1 cellular context compared by ENCODE assay signal in genomic region chr7:32587431-32587948, GRCh38.
TF ChIP-seq lines count a peak whose summit lies in the region.

No MANE protein-coding gene starts in this region.

TF ChIP-seq in HepG2, 621 proteins besides CTCF, POLR2A, EP300 and RAD21 (continued from another document and continues in another):
- no peak for TF ChIP-seq ZNF275 (CRISPR knock-in tag; IDR thresholded peaks at IDR 0.05; ENCODE audit: borderline replicate concordance)
- no peak for TF ChIP-seq ZNF570 (CRISPR knock-in tag; IDR thresholded peaks at IDR 0.05; ENCODE audit: borderline replicate concordance)
- peak; percentile 47 for TF ChIP-seq FOXP4 (CRISPR knock-in tag; IDR thresholded peaks at IDR 0.05)
- TF ChIP-seq, protein P1, sequence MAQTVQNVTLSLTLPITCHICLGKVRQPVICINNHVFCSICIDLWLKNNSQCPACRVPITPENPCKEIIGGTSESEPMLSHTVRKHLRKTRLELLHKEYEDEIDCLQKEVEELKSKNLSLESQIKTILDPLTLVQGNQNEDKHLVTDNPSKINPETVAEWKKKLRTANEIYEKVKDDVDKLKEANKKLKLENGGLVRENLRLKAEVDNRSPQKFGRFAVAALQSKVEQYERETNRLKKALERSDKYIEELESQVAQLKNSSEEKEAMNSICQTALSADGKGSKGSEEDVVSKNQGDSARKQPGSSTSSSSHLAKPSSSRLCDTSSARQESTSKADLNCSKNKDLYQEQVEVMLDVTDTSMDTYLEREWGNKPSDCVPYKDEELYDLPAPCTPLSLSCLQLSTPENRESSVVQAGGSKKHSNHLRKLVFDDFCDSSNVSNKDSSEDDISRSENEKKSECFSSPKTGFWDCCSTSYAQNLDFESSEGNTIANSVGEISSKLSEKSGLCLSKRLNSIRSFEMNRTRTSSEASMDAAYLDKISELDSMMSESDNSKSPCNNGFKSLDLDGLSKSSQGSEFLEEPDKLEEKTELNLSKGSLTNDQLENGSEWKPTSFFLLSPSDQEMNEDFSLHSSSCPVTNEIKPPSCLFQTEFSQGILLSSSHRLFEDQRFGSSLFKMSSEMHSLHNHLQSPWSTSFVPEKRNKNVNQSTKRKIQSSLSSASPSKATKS (CRISPR knock-in tag; IDR thresholded peaks at IDR 0.05): no peak
- no peak for TF ChIP-seq SIX1 (CRISPR knock-in tag; IDR thresholded peaks at IDR 0.05; ENCODE audit: borderline replicate concordance)
- TF ChIP-seq, protein P2, sequence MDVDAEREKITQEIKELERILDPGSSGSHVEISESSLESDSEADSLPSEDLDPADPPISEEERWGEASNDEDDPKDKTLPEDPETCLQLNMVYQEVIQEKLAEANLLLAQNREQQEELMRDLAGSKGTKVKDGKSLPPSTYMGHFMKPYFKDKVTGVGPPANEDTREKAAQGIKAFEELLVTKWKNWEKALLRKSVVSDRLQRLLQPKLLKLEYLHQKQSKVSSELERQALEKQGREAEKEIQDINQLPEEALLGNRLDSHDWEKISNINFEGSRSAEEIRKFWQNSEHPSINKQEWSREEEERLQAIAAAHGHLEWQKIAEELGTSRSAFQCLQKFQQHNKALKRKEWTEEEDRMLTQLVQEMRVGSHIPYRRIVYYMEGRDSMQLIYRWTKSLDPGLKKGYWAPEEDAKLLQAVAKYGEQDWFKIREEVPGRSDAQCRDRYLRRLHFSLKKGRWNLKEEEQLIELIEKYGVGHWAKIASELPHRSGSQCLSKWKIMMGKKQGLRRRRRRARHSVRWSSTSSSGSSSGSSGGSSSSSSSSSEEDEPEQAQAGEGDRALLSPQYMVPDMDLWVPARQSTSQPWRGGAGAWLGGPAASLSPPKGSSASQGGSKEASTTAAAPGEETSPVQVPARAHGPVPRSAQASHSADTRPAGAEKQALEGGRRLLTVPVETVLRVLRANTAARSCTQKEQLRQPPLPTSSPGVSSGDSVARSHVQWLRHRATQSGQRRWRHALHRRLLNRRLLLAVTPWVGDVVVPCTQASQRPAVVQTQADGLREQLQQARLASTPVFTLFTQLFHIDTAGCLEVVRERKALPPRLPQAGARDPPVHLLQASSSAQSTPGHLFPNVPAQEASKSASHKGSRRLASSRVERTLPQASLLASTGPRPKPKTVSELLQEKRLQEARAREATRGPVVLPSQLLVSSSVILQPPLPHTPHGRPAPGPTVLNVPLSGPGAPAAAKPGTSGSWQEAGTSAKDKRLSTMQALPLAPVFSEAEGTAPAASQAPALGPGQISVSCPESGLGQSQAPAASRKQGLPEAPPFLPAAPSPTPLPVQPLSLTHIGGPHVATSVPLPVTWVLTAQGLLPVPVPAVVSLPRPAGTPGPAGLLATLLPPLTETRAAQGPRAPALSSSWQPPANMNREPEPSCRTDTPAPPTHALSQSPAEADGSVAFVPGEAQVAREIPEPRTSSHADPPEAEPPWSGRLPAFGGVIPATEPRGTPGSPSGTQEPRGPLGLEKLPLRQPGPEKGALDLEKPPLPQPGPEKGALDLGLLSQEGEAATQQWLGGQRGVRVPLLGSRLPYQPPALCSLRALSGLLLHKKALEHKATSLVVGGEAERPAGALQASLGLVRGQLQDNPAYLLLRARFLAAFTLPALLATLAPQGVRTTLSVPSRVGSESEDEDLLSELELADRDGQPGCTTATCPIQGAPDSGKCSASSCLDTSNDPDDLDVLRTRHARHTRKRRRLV (CRISPR knock-in tag; IDR thresholded peaks at IDR 0.05): no peak
- TF ChIP-seq BRF2 (CRISPR knock-in tag; IDR thresholded peaks at IDR 0.05): no peak
- no peak for TF ChIP-seq ZNF230 (CRISPR knock-in tag; IDR thresholded peaks at IDR 0.05)
- peak; percentile 85 for TF ChIP-seq PAXIP1 (CRISPR knock-in tag; conservative IDR thresholded peaks at IDR 0.05)
- TF ChIP-seq JARID2 (CRISPR knock-in tag; IDR thresholded peaks at IDR 0.05; ENCODE audit: insufficient replicate concordance): no peak
- TF ChIP-seq ZBTB38 (CRISPR knock-in tag; IDR thresholded peaks at IDR 0.05): no peak
- no peak for TF ChIP-seq HMG20B (CRISPR knock-in tag; conservative IDR thresholded peaks at IDR 0.05)
- peak; percentile 29; the same call in 1 of the 2 replicates for TF ChIP-seq KAT7 (CRISPR knock-in tag; IDR thresholded peaks at IDR 0.05; ENCODE audit: borderline replicate concordance)
- TF ChIP-seq DBP (CRISPR knock-in tag; IDR thresholded peaks at IDR 0.05; ENCODE audit: not compliant biosample characterization): no peak
- TF ChIP-seq HDAC1 (CRISPR knock-in tag; IDR thresholded peaks at IDR 0.05): 0 out of 2 replicates have a peak, but pooled peaks have one; percentile 19
- TF ChIP-seq ARNT2 (CRISPR knock-in tag; IDR thresholded peaks at IDR 0.05; ENCODE audit: low read depth): no peak
- no peak for TF ChIP-seq GTF3A (CRISPR knock-in tag; conservative IDR thresholded peaks at IDR 0.05)
- no peak for TF ChIP-seq ZNF550 (CRISPR knock-in tag; IDR thresholded peaks at IDR 0.05; ENCODE audit: borderline replicate concordance)
- peak; percentile 73; the same call in 1 of the 2 replicates for TF ChIP-seq SOX13 (IDR thresholded peaks at IDR 0.05)
- TF ChIP-seq SOX13 (CRISPR knock-in tag; conservative IDR thresholded peaks at IDR 0.05 in 1 of 2, IDR thresholded peaks at IDR 0.05 in 1 of 2): peak in 1 of 2 experiments; percentile 98; a peak in 2 of 4 replicates
- TF ChIP-seq E2F1 (CRISPR knock-in tag; IDR thresholded peaks at IDR 0.05): no peak
- no peak for TF ChIP-seq KLF9 (CRISPR knock-in tag; IDR thresholded peaks at IDR 0.05; ENCODE audit: low read depth)
- TF ChIP-seq ZNF790 (CRISPR knock-in tag; IDR thresholded peaks at IDR 0.05; ENCODE audit: borderline replicate concordance): no peak
- no peak for TF ChIP-seq STAG1 (CRISPR knock-in tag; IDR thresholded peaks at IDR 0.05)
- no peak for TF ChIP-seq EZH2 (conservative IDR thresholded peaks at IDR 0.05; ENCODE audit: low read depth, low read length)
- no peak for TF ChIP-seq SP140L (CRISPR knock-in tag; IDR thresholded peaks at IDR 0.05; ENCODE audit: borderline replicate concordance)
- no peak for TF ChIP-seq TOE1 (CRISPR knock-in tag; IDR thresholded peaks at IDR 0.05)
- TF ChIP-seq HHEX (CRISPR knock-in tag; IDR thresholded peaks at IDR 0.05): no peak
- TF ChIP-seq, protein P3, sequence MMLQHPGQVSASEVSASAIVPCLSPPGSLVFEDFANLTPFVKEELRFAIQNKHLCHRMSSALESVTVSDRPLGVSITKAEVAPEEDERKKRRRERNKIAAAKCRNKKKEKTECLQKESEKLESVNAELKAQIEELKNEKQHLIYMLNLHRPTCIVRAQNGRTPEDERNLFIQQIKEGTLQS (CRISPR knock-in tag; IDR thresholded peaks at IDR 0.05): no peak
- peak; percentile 42; the same call in 1 of the 2 replicates for TF ChIP-seq ARID3A (IDR thresholded peaks at IDR 0.05; ENCODE audit: low read depth, low read length)
- peak; percentile 82 for TF ChIP-seq FOXA3 (CRISPR knock-in tag; IDR thresholded peaks at IDR 0.05)
- TF ChIP-seq ZNF770 (CRISPR knock-in tag; IDR thresholded peaks at IDR 0.05): no peak
- no peak for TF ChIP-seq NFYB (CRISPR knock-in tag; IDR thresholded peaks at IDR 0.05)
- no peak for TF ChIP-seq ZNF441 (CRISPR knock-in tag; IDR thresholded peaks at IDR 0.05; ENCODE audit: borderline replicate concordance)
- TF ChIP-seq ELF3 (CRISPR knock-in tag; IDR thresholded peaks at IDR 0.05): peak; percentile 89; the same call in 1 of the 2 replicates
- TF ChIP-seq ZIK1 (CRISPR knock-in tag; IDR thresholded peaks at IDR 0.05; ENCODE audit: borderline replicate concordance, low read depth): no peak
